13 cellular contexts compared by ENCODE assay signal in genomic region chr10:124027306-124028050, GRCh38.
DNase-seq lines count a peak whose midpoint lies in the region; ATAC-seq and TF ChIP-seq lines count a peak whose summit lies in the region.
"Had no signal": no experiment of that assay in that cellular context is flagged by ENCODE, and none has a peak within 500 bp of the region (broad histone marks: within the 10 kb centered on the region; RNA-seq: fewer than 3 reads in every experiment).

No MANE protein-coding gene starts in this region.

- ATAC-seq in sciatic nerve: peak; percentile 43

- no peaks in the 10 kb centered on the region for H3K9me3 ChIP-seq in esophagus muscularis mucosa
- no peaks in the 10 kb centered on the region for H3K9me3 ChIP-seq in muscle layer of duodenum (ENCODE audit: control insufficient read depth in 1 of 2, low read length in 2 of 2)
- H3K9me3 ChIP-seq: BLaER1 treated with 17β-estradiol and CSF1 and Interleukin-3, amounts not matched to agents 10 nM and 100 nM had no signal

- peaks cover 0 to 20% (median 0%) of the 10 kb centered on the region in 4 donors for H3K36me3 ChIP-seq in esophagus muscularis mucosa
- H3K36me3 ChIP-seq in muscle layer of duodenum (ENCODE audit: control insufficient read depth in 1 of 2, insufficient read depth in 2 of 2, low read length in 2 of 2): peaks cover 5 to 13% of the 10 kb centered on the region in 2 donors

- H3K27ac ChIP-seq in esophagus muscularis mucosa (replicated peaks in 1 of 4): peak overlapping the region; percentile 28 to 66 (median 40)
- peak overlapping the region; percentile 18 for H3K27ac ChIP-seq in muscle layer of duodenum (ENCODE audit: low read length)

- TF ChIP-seq CTCF in esophagus muscularis mucosa (IDR thresholded peaks at IDR 0.05): no peak

- no peak for TF ChIP-seq EP300 in esophagus muscularis mucosa (IDR thresholded peaks at IDR 0.05)

- no peak for DNase-seq in esophagus muscularis mucosa (ENCODE audit: extremely low spot score)
- no peak for DNase-seq in sciatic nerve (ENCODE audit: low spot score)
- no peak for DNase-seq in amygdala (lab: John Stamatoyannopoulos, UW)
- DNase-seq in NCI-H2107 treated with DMSO at 0.1 percent for 48 hours (lab: John Stamatoyannopoulos, UW; ENCODE audit: unreplicated experiment): no peak
- no peak for DNase-seq in effector CD4-positive, alpha-beta T cell
- no peak for DNase-seq in stimulated activated CD4-positive, alpha-beta T cell treated with anti-CD3 and anti-CD28 coated beads, Interleukin-1b, Interleukin-23, amount 100 ng/mL, for 48 hours
- DNase-seq: ACHN; CD4-positive, CD25-positive, alpha-beta regulatory T cell; DMS53; H9 had no signal

- WGBS in esophagus muscularis mucosa: 73% methylated on average over 13 of the region's 13 CpGs

- intact Hi-C loops in esophagus muscularis mucosa (cut with DNase I): no loop called here
- intact Hi-C loops in sciatic nerve (cut with DNase I): no loop called here

- H3K4me1 ChIP-seq in esophagus muscularis mucosa (peaks cover 3 to 76% (median 67%) of the 10 kb centered on the region in 4 donors), muscle layer of duodenum (ENCODE audit: control insufficient read depth in 1 of 2, insufficient read depth in 2 of 2, low read length in 2 of 2) (peaks cover 11 to 27% of the 10 kb centered on the region in 2 donors)

- H3K4me3 ChIP-seq in esophagus muscularis mucosa (no peak overlapping the region), muscle layer of duodenum (ENCODE audit: low read depth in 1 of 2, low read length in 2 of 2) (no peak overlapping the region)
- H3K4me3 ChIP-seq: BLaER1 treated with 17β-estradiol and CSF1 and Interleukin-3, amounts not matched to agents 10 nM and 100 nM; GM23338 had no signal

- no peaks in the 10 kb centered on the region for H3K27me3 ChIP-seq in esophagus muscularis mucosa
- no peaks in the 10 kb centered on the region for H3K27me3 ChIP-seq in muscle layer of duodenum (ENCODE audit: low read depth, low read length)
- H3K27me3 ChIP-seq: BLaER1 treated with 17β-estradiol and CSF1 and Interleukin-3, amounts not matched to agents 10 nM and 100 nM had no signal

- TF ChIP-seq POLR2A in esophagus muscularis mucosa (IDR thresholded peaks at IDR 0.05; ENCODE audit: low read depth): no peak
